ENCODE assay signal across 9 cellular contexts in the genomic region with DNA sequence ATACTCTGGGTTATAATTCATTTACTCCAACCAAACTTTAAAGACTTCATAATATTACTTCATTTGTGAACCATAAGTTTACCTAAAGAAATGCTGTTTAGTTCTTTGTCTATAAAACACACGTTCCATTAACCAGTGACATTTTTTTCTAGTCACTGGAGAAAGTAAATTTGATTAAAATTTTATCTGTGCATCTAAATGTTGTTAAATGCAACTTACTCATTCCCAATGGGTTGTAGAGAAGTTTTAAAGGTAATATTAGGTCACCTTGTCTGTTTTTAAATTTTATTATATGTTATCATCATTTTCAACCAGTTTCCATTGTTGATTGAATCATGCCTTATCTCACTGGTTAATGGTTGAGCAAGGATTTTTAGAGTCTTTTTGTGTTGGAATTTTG.
"Had no signal": no experiment of that assay in that cellular context is flagged by ENCODE, and none has a peak within 500 bp of the region (broad histone marks: within the 10 kb centered on the region; RNA-seq: fewer than 3 reads in every experiment).

No MANE protein-coding gene starts in this region.

- H3K4me1 ChIP-seq: HAP-1 had no signal

- H3K9ac ChIP-seq: GM23248 had no signal

- H2AFZ ChIP-seq: GM23248, GM23338 had no signal

- H3K36me3 ChIP-seq: HAP-1 had no signal

- H3K4me3 ChIP-seq: GM23248, GM23338, HAP-1 had no signal

- DNase-seq: GM23248, GOT3, H7, H9, HCEC 1CT, HFFc6 had no signal

- H3K4me2 ChIP-seq: GM23338 had no signal

- ATAC-seq: GM23338, HCT116 had no signal

- H3K27ac ChIP-seq: GM23248 had no signal

- H3K9me3 ChIP-seq: HAP-1 had no signal
